In genomic region chr1:24276791-24277190, GRCh38 we compare ENCODE assay signal across 17 cellular contexts. TPM values are rescaled to one million over a fixed set of nuclear protein-coding genes. Genes with fewer than 3 reads are reported as not detected.
"Had no signal": no experiment of that assay in that cellular context is flagged by ENCODE, and none has a peak within 500 bp of the region (broad histone marks: within the 10 kb centered on the region; RNA-seq: fewer than 3 reads in every experiment).

No MANE protein-coding gene starts in this region.

- H3K27ac ChIP-seq: hepatocyte, lower lobe of right lung, spleen, upper lobe of left lung had no signal

- H3K4me1 ChIP-seq: breast epithelium, lower lobe of right lung had no signal

- FAIRE-seq: colon, kidney had no signal

- ATAC-seq: lower lobe of right lung, natural killer cell had no signal

- H3K9me3 ChIP-seq: breast epithelium, lower lobe of right lung had no signal

- H3K4me3 Mint-ChIP-seq: natural killer cell; stimulated activated naive B cell treated with anti-CD40 and anti-IgM and Interleukin-4, amounts not matched to agents 10 μg/mL and 1 μg/mL and 100 μg/mL, for 72 hours had no signal

- H3K36me3 Mint-ChIP-seq: natural killer cell had no signal

- H3K4me3 ChIP-seq: breast epithelium, hepatocyte, lower lobe of right lung, upper lobe of left lung had no signal

- H3K27me3 ChIP-seq: breast epithelium, hepatocyte, upper lobe of left lung had no signal

- H3K79me2 ChIP-seq: hepatocyte had no signal

- H3K4me2 ChIP-seq: hepatocyte had no signal

- H3K36me3 ChIP-seq: breast epithelium, lower lobe of right lung, spleen, upper lobe of left lung had no signal

- DNase-seq: activated CD4-positive, alpha-beta T cell treated with anti-CD3 and anti-CD28 coated beads for 1 hour; activated naive CD4-positive, alpha-beta T cell; aorta; kidney; lower lobe of right lung; natural killer cell; posterior cingulate gyrus; spleen; stimulated activated naive B cell treated with anti-CD40 and anti-IgM and Interleukin-4, amounts not matched to agents 10 μg/mL and 1 μg/mL and 100 μg/mL, for 72 hours; substantia nigra; upper lobe of left lung had no signal

- H3K27ac Mint-ChIP-seq: natural killer cell; stimulated activated naive B cell treated with anti-CD40 and anti-IgM and Interleukin-4, amounts not matched to agents 10 μg/mL and 1 μg/mL and 100 μg/mL, for 72 hours had no signal

- H3K9me3 Mint-ChIP-seq: natural killer cell had no signal

- H2AFZ ChIP-seq: hepatocyte had no signal

RNA-seq across cellular contexts. Expression of gene GRHL3, which starts 42.4 kb away (rescaled TPM):
- total RNA-seq: activated T-helper 1 cell treated with anti-CD3 and anti-CD28 coated beads, Interleukin-12 subunit alpha, Interleukin-12 subunit beta, Interleukin-2, Interleukin-4 antibody, amounts not matched to agents 30 ng/mL and 10 ng/mL and 1 ng/mL, durations not matched to agents 14 hours and 24 hours and 36 hours; aorta; fibroblast of lung; mononuclear cell; natural killer cell; spleen had no signal
